8 cellular contexts compared by ENCODE assay signal in the genomic region with DNA sequence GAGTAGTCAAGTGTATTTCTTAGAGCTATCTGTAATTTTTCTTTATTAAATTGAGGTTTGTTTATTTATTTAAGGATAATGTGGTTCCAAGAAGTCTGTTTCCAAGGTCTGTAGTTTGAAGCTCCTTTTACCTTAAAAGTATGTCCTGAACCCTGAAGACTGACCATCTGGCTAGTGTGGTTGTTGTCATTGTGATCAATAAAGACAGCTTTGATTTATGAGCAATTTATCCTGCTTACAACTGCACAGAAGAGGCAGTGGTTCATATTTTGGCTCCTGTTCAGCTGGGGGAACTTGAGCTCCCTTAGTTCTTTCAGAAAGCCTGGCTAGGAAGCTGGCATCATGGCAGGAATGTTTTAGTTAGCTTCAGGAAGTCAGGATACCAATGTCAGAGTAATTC.
A peak's percentile ranks its signal among the peaks of the same experiment; 100 is the strongest.
DNase-seq lines count a peak whose midpoint lies in the region; ATAC-seq, FAIRE-seq and TF ChIP-seq lines count a peak whose summit lies in the region.

No MANE protein-coding gene starts in this region.

- H3K27ac ChIP-seq in endothelial cell of umbilical vein (ENCODE audit: insufficient read depth, low read depth, low read length) (peak overlapping the region; percentile 30), rectal smooth muscle tissue (ENCODE audit: low read depth, low read length) (peak overlapping the region; percentile 2), mesendoderm (ENCODE audit: low read depth, low read length) (no peak overlapping the region)

- CTCF ChIA-PET in endothelial cell of umbilical vein (lab: Charles Lee): interaction anchor here (0.7 to 1.8 kb wide), 9 partner anchors 9 to 492 kb away, joined by 3 to 6 read pairs (median 3); no protein-coding TSS in a partner anchor

- no peaks in the 10 kb centered on the region for H3K27me3 ChIP-seq in endothelial cell of umbilical vein (ENCODE audit: control insufficient read depth in 2 of 2, insufficient read depth in 2 of 2, low read length in 2 of 2)
- no peaks in the 10 kb centered on the region for H3K27me3 ChIP-seq in rectal smooth muscle tissue (ENCODE audit: control insufficient read depth, insufficient read depth, low read length)
- no peaks in the 10 kb centered on the region for H3K27me3 ChIP-seq in mesendoderm (ENCODE audit: insufficient read depth, low read length, poor library complexity)

- POLR2A ChIA-PET in endothelial cell of umbilical vein (lab: Charles Lee): interaction anchor here (1.1 kb wide), 1 partner anchor 119 kb away, joined by 8 read pairs; the partner anchor contains the start of gene ZSWIM6

- H3K9ac ChIP-seq in endothelial cell of umbilical vein (replicated peaks; ENCODE audit: extremely low read depth, insufficient read depth, low read length) (no peak overlapping the region), rectal smooth muscle tissue (ENCODE audit: low read length) (no peak overlapping the region), mesendoderm (ENCODE audit: low read length) (no peak overlapping the region)

- H3K23ac ChIP-seq in mesendoderm (ENCODE audit: low read length): no peak overlapping the region

- dilution Hi-C loops in endothelial cell of umbilical vein (cut with MboI; ENCODE audit: extremely low pct_ligation_motif_present, low sequenced_read_pairs): no loop called here

- H3K4ac ChIP-seq in mesendoderm (ENCODE audit: low read depth, low read length): no peak overlapping the region

- no peaks in the 10 kb centered on the region for H3K9me3 ChIP-seq in endothelial cell of umbilical vein (replicated peaks; ENCODE audit: control insufficient read depth, insufficient read depth, low read length)

- intact Hi-C loops in endothelial cell of umbilical vein (cut with micrococcal nuclease): loop anchor here (2.0 kb wide), 1 partner anchor 42 kb away; no protein-coding TSS in a partner anchor

- no peak for TF ChIP-seq POLR2A in endothelial cell of umbilical vein (IDR thresholded peaks at IDR 0.05; ENCODE audit: low read depth, low read length)

- FAIRE-seq in endothelial cell of umbilical vein (lab: Jason Lieb, UNC): peak; percentile 65

- peaks cover 9% of the 10 kb centered on the region for H3K79me1 ChIP-seq in mesendoderm (ENCODE audit: low read length)

- peaks cover 24% of the 10 kb centered on the region for H3K4me1 ChIP-seq in endothelial cell of umbilical vein (ENCODE audit: control insufficient read depth, extremely low read depth, insufficient read depth, low read length)
- peaks cover 11% of the 10 kb centered on the region for H3K4me1 ChIP-seq in rectal smooth muscle tissue (ENCODE audit: control insufficient read depth, insufficient read depth, low read length)
- peaks cover 4% of the 10 kb centered on the region for H3K4me1 ChIP-seq in mesendoderm (ENCODE audit: control insufficient read depth, low read depth, low read length)

- peaks cover 81% of the 10 kb centered on the region for H3K79me2 ChIP-seq in endothelial cell of umbilical vein (ENCODE audit: control insufficient read depth, insufficient read depth, low read length)
- H3K79me2 ChIP-seq in mesendoderm (ENCODE audit: control insufficient read depth, insufficient read depth, low read length): peaks cover 10% of the 10 kb centered on the region

- H3K4me2 ChIP-seq in endothelial cell of umbilical vein (ENCODE audit: insufficient read depth, low read length) (peak overlapping the region; percentile 24), mesendoderm (ENCODE audit: low read length) (no peak overlapping the region)

- no peak overlapping the region for H4K5ac ChIP-seq in mesendoderm (ENCODE audit: low read length)

- H2BK120ac ChIP-seq in mesendoderm (ENCODE audit: low read depth, low read length): no peak overlapping the region

- no peak overlapping the region for H2BK5ac ChIP-seq in mesendoderm (ENCODE audit: low read length)

- no peaks in the 10 kb centered on the region for H3K36me3 ChIP-seq in endothelial cell of umbilical vein (ENCODE audit: control insufficient read depth in 2 of 2, extremely low read depth in 1 of 2, insufficient read depth in 2 of 2, low read length in 2 of 2)
- no peaks in the 10 kb centered on the region for H3K36me3 ChIP-seq in rectal smooth muscle tissue (ENCODE audit: control insufficient read depth, insufficient read depth, low read length)
- no peaks in the 10 kb centered on the region for H3K36me3 ChIP-seq in mesendoderm (ENCODE audit: control insufficient read depth, insufficient read depth, low read length)

- ATAC-seq in GM21529 (IDR thresholded peaks at IDR 0.05; ENCODE audit: unreplicated experiment) (no peak), HG03280 (IDR thresholded peaks at IDR 0.05; ENCODE audit: unreplicated experiment) (no peak)

- no peak overlapping the region for H3K56ac ChIP-seq in mesendoderm (ENCODE audit: low read length)

- H2AK5ac ChIP-seq in mesendoderm (ENCODE audit: low read length): no peak overlapping the region

- DNase-seq in EH (ENCODE audit: low read depth) (peak; percentile 83), NCI-H524 treated with DMSO at 0.1 percent for 48 hours (lab: John Stamatoyannopoulos, UW) (peak; percentile 66), endothelial cell of umbilical vein (ENCODE audit: low read depth, low spot score) (peak; percentile 83), mesendoderm (no peak), HPDE6-E6E7 (ENCODE audit: extremely low spot score) (no peak)

- no peak overlapping the region for H2BK15ac ChIP-seq in mesendoderm (replicated peaks; ENCODE audit: low read depth)

- H2AFZ ChIP-seq in endothelial cell of umbilical vein (ENCODE audit: low read depth, low read length): no peak overlapping the region

- no peak overlapping the region for H3K4me3 ChIP-seq in endothelial cell of umbilical vein (replicated peaks in 1 of 3; ENCODE audit: insufficient read depth in 1 of 3, low read depth in 1 of 3, low read length in 3 of 3)
- H3K4me3 ChIP-seq in rectal smooth muscle tissue (ENCODE audit: low read length): no peak overlapping the region
- no peak overlapping the region for H3K4me3 ChIP-seq in mesendoderm (ENCODE audit: low read length)

- H4K8ac ChIP-seq in mesendoderm (ENCODE audit: low read depth, low read length): no peak overlapping the region

- no peaks in the 10 kb centered on the region for H3K9me1 ChIP-seq in endothelial cell of umbilical vein (replicated peaks; ENCODE audit: control insufficient read depth, extremely low read depth, insufficient read depth, low read length)

- no TSS peak for BruUV-seq in endothelial cell of umbilical vein (replicated peaks; lab: Mats Ljungman, UMichigan)

- TF ChIP-seq CTCF in endothelial cell of umbilical vein (IDR thresholded peaks at IDR 0.05; ENCODE audit: extremely low read depth in 1 of 2, insufficient read depth in 1 of 2, low read depth in 1 of 2, low read length in 2 of 2): no peak

- H4K20me1 ChIP-seq in endothelial cell of umbilical vein (replicated peaks; ENCODE audit: control insufficient read depth, extremely low read depth, insufficient read depth, low read length): no peaks in the 10 kb centered on the region

- H3K18ac ChIP-seq in mesendoderm (ENCODE audit: low read length): no peak overlapping the region

TF ChIP-seq in endothelial cell of umbilical vein, 7 proteins besides CTCF, POLR2A, EP300 and RAD21:
- TF ChIP-seq POLR2AphosphoS5 (IDR thresholded peaks at IDR 0.05; ENCODE audit: insufficient read depth, low read depth, low read length): no peak
- TF ChIP-seq MAX (IDR thresholded peaks at IDR 0.05; ENCODE audit: insufficient read depth, insufficient read length): no peak
- TF ChIP-seq MYC (IDR thresholded peaks at IDR 0.05; ENCODE audit: low read depth, low read length): no peak
- TF ChIP-seq JUN (IDR thresholded peaks at IDR 0.05; ENCODE audit: borderline replicate concordance, insufficient read depth, insufficient read length, low read depth): no peak
- no peak for TF ChIP-seq EZH2 (IDR thresholded peaks at IDR 0.05; ENCODE audit: borderline replicate concordance, low read depth, low read length, severe bottlenecking)
- TF ChIP-seq FOS (IDR thresholded peaks at IDR 0.05; ENCODE audit: borderline replicate concordance, insufficient read depth, low read length): no peak
- TF ChIP-seq GATA2 (IDR thresholded peaks at IDR 0.05; ENCODE audit: insufficient read depth, insufficient read length, low read depth, low read length): no peak
TF ChIP-seq in endothelial cell of umbilical vein: peak in this region for 0.

Comparison
In these comparisons a context has a peak if more than half of its experiments do, and no peak if none do; other contexts are left out.
1. DNase-seq: peak in EH (single experiment), NCI-H524 treated with DMSO at 0.1 percent for 48 hours (single experiment) and endothelial cell of umbilical vein (single experiment); none in mesendoderm (single experiment) and HPDE6-E6E7 (single experiment).